Comparison of ENCODE assay signal across 1 cellular context in the genomic region with DNA sequence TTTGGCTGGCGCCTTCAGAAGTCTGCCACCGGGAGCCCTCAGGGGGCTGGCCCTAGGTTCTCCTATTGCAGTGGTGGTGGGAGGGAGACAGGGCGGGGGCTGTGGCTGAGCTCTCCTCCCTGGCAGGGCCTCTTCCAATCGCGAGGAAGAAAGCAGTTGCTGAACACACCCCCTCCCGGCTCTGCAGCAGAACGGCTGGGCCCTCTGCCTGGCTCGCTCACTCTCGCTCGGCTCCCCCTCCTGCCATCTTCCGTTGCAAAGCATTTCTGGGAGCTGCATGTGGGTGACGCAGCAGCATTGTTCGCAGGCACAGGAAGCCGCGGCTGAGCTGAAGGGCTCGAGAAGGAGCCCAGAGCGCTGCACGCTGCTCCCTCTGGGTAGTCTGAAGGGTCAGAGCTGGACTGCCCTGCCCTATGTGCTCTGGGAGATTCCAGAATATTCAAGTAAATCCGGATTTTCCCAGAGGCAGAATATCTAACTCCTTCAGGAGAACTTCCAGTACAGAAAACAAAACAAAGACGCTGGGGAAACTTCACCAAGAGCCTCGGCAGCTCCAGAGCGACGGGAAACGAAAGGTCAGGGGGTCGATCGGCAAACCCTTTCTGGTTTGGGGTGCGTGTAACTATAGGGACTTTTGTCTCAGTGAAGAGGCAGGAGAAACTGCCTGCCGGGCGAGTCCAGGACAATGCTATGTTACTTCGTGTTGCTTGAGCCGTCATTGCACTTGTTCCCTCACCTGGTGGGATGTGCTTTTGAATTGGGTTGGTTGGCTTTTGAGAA.
TF ChIP-seq lines count a peak whose summit lies in the region.

No MANE protein-coding gene starts in this region.

TF ChIP-seq in HEK293, 187 proteins besides CTCF, POLR2A, EP300 and RAD21 (continued from another document and continues in another):
- TF ChIP-seq, protein P1, sequence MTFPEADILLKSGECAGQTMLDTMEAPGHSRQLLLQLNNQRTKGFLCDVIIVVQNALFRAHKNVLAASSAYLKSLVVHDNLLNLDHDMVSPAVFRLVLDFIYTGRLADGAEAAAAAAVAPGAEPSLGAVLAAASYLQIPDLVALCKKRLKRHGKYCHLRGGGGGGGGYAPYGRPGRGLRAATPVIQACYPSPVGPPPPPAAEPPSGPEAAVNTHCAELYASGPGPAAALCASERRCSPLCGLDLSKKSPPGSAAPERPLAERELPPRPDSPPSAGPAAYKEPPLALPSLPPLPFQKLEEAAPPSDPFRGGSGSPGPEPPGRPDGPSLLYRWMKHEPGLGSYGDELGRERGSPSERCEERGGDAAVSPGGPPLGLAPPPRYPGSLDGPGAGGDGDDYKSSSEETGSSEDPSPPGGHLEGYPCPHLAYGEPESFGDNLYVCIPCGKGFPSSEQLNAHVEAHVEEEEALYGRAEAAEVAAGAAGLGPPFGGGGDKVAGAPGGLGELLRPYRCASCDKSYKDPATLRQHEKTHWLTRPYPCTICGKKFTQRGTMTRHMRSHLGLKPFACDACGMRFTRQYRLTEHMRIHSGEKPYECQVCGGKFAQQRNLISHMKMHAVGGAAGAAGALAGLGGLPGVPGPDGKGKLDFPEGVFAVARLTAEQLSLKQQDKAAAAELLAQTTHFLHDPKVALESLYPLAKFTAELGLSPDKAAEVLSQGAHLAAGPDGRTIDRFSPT (tag by site-specific recombination; IDR thresholded peaks at IDR 0.05): 0 out of 2 replicates have a peak, but pooled peaks have one; percentile 46
- no peak for TF ChIP-seq ZNF239 (tag by site-specific recombination; IDR thresholded peaks at IDR 0.05)
- TF ChIP-seq ZBTB20 (tag by site-specific recombination; IDR thresholded peaks at IDR 0.05): no peak
- TF ChIP-seq OSR2 (tag by site-specific recombination; IDR thresholded peaks at IDR 0.05): peak; percentile 88
- TF ChIP-seq KLF10 (tag by site-specific recombination; IDR thresholded peaks at IDR 0.05): peak; percentile 87
- TF ChIP-seq, protein P2, sequence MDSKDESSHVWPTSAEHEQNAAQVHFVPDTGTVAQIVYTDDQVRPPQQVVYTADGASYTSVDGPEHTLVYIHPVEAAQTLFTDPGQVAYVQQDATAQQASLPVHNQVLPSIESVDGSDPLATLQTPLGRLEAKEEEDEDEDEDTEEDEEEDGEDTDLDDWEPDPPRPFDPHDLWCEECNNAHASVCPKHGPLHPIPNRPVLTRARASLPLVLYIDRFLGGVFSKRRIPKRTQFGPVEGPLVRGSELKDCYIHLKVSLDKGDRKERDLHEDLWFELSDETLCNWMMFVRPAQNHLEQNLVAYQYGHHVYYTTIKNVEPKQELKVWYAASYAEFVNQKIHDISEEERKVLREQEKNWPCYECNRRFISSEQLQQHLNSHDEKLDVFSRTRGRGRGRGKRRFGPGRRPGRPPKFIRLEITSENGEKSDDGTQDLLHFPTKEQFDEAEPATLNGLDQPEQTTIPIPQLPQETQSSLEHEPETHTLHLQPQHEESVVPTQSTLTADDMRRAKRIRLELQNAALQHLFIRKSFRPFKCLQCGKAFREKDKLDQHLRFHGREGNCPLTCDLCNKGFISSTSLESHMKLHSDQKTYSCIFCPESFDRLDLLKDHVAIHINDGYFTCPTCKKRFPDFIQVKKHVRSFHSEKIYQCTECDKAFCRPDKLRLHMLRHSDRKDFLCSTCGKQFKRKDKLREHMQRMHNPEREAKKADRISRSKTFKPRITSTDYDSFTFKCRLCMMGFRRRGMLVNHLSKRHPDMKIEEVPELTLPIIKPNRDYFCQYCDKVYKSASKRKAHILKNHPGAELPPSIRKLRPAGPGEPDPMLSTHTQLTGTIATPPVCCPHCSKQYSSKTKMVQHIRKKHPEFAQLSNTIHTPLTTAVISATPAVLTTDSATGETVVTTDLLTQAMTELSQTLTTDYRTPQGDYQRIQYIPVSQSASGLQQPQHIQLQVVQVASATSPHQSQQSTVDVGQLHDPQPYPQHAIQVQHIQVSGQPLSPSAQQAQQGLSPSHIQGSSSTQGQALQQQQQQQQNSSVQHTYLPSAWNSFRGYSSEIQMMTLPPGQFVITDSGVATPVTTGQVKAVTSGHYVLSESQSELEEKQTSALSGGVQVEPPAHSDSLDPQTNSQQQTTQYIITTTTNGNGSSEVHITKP (tag by site-specific recombination; IDR thresholded peaks at IDR 0.05): no peak; the same call in none of the 2 replicates
- no peak for TF ChIP-seq ZNF416 (tag by site-specific recombination; IDR thresholded peaks at IDR 0.05)
- no peak for TF ChIP-seq ZNF174 (tag by site-specific recombination; IDR thresholded peaks at IDR 0.05)
- TF ChIP-seq, protein P3, sequence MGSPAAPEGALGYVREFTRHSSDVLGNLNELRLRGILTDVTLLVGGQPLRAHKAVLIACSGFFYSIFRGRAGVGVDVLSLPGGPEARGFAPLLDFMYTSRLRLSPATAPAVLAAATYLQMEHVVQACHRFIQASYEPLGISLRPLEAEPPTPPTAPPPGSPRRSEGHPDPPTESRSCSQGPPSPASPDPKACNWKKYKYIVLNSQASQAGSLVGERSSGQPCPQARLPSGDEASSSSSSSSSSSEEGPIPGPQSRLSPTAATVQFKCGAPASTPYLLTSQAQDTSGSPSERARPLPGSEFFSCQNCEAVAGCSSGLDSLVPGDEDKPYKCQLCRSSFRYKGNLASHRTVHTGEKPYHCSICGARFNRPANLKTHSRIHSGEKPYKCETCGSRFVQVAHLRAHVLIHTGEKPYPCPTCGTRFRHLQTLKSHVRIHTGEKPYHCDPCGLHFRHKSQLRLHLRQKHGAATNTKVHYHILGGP (tag by site-specific recombination; IDR thresholded peaks at IDR 0.05): no peak
- no peak for TF ChIP-seq ZNF777 (tag by site-specific recombination; IDR thresholded peaks at IDR 0.05; ENCODE audit: borderline replicate concordance)
- no peak for TF ChIP-seq ZNF521 (tag by site-specific recombination; IDR thresholded peaks at IDR 0.05)
- no peak for TF ChIP-seq ZNF544 (tag by site-specific recombination; IDR thresholded peaks at IDR 0.05)
- no peak for TF ChIP-seq PRDM1 (tag by site-specific recombination; IDR thresholded peaks at IDR 0.05)
- TF ChIP-seq ZSCAN16 (tag by site-specific recombination; IDR thresholded peaks at IDR 0.05): no peak
- TF ChIP-seq, protein P4, sequence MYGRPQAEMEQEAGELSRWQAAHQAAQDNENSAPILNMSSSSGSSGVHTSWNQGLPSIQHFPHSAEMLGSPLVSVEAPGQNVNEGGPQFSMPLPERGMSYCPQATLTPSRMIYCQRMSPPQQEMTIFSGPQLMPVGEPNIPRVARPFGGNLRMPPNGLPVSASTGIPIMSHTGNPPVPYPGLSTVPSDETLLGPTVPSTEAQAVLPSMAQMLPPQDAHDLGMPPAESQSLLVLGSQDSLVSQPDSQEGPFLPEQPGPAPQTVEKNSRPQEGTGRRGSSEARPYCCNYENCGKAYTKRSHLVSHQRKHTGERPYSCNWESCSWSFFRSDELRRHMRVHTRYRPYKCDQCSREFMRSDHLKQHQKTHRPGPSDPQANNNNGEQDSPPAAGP (tag by site-specific recombination; IDR thresholded peaks at IDR 0.05): no peak
- TF ChIP-seq, protein P5, sequence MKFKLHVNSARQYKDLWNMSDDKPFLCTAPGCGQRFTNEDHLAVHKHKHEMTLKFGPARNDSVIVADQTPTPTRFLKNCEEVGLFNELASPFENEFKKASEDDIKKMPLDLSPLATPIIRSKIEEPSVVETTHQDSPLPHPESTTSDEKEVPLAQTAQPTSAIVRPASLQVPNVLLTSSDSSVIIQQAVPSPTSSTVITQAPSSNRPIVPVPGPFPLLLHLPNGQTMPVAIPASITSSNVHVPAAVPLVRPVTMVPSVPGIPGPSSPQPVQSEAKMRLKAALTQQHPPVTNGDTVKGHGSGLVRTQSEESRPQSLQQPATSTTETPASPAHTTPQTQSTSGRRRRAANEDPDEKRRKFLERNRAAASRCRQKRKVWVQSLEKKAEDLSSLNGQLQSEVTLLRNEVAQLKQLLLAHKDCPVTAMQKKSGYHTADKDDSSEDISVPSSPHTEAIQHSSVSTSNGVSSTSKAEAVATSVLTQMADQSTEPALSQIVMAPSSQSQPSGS (tag by site-specific recombination; IDR thresholded peaks at IDR 0.05; ENCODE audit: low read depth): no peak
- TF ChIP-seq, protein P6, sequence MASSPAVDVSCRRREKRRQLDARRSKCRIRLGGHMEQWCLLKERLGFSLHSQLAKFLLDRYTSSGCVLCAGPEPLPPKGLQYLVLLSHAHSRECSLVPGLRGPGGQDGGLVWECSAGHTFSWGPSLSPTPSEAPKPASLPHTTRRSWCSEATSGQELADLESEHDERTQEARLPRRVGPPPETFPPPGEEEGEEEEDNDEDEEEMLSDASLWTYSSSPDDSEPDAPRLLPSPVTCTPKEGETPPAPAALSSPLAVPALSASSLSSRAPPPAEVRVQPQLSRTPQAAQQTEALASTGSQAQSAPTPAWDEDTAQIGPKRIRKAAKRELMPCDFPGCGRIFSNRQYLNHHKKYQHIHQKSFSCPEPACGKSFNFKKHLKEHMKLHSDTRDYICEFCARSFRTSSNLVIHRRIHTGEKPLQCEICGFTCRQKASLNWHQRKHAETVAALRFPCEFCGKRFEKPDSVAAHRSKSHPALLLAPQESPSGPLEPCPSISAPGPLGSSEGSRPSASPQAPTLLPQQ (tag by site-specific recombination; IDR thresholded peaks at IDR 0.05): peak; percentile 50; the same call in 1 of the 2 replicates
- TF ChIP-seq, protein P7, sequence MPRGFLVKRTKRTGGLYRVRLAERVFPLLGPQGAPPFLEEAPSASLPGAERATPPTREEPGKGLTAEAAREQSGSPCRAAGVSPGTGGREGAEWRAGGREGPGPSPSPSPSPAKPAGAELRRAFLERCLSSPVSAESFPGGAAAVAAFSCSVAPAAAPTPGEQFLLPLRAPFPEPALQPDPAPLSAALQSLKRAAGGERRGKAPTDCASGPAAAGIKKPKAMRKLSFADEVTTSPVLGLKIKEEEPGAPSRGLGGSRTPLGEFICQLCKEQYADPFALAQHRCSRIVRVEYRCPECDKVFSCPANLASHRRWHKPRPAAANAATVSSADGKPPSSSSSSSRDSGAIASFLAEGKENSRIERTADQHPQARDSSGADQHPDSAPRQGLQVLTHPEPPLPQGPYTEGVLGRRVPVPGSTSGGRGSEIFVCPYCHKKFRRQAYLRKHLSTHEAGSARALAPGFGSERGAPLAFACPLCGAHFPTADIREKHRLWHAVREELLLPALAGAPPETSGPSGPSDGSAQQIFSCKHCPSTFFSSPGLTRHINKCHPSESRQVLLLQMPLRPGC (tag by site-specific recombination; IDR thresholded peaks at IDR 0.05): no peak
- TF ChIP-seq ZNF596 (tag by site-specific recombination; IDR thresholded peaks at IDR 0.05): peak; percentile 93
- no peak for TF ChIP-seq ZSCAN30 (tag by site-specific recombination; IDR thresholded peaks at IDR 0.05)
- TF ChIP-seq ZNF341 (tag by site-specific recombination; IDR thresholded peaks at IDR 0.05; ENCODE audit: low read depth): 0 out of 2 replicates have a peak, but pooled peaks have one; percentile 47
- peak; percentile 74 for TF ChIP-seq ZNF629 (tag by site-specific recombination; IDR thresholded peaks at IDR 0.05)
- no peak for TF ChIP-seq ZNF560 (tag by site-specific recombination; IDR thresholded peaks at IDR 0.05; ENCODE audit: borderline replicate concordance)
- no peak for TF ChIP-seq ZNF747 (tag by site-specific recombination; IDR thresholded peaks at IDR 0.05)
- TF ChIP-seq ZNF48 (tag by site-specific recombination; IDR thresholded peaks at IDR 0.05): no peak
- TF ChIP-seq KLF1 (tag by site-specific recombination; IDR thresholded peaks at IDR 0.05): no peak
- peak; percentile 15; the same call in 1 of the 2 replicates for TF ChIP-seq ZEB2 (tag by site-specific recombination; IDR thresholded peaks at IDR 0.05)
- TF ChIP-seq, protein P8, sequence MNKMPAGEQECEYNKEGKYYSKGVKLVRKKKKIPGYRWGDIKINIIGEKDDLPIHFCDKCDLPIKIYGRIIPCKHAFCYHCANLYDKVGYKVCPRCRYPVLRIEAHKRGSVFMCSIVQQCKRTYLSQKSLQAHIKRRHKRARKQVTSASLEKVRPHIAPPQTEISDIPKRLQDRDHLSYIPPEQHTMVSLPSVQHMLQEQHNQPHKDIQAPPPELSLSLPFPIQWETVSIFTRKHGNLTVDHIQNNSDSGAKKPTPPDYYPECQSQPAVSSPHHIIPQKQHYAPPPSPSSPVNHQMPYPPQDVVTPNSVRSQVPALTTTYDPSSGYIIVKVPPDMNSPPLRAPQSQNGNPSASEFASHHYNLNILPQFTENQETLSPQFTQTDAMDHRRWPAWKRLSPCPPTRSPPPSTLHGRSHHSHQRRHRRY (tag by site-specific recombination; IDR thresholded peaks at IDR 0.05): no peak
- no peak for TF ChIP-seq ZNF658 (tag by site-specific recombination; IDR thresholded peaks at IDR 0.05)
- TF ChIP-seq, protein P9, sequence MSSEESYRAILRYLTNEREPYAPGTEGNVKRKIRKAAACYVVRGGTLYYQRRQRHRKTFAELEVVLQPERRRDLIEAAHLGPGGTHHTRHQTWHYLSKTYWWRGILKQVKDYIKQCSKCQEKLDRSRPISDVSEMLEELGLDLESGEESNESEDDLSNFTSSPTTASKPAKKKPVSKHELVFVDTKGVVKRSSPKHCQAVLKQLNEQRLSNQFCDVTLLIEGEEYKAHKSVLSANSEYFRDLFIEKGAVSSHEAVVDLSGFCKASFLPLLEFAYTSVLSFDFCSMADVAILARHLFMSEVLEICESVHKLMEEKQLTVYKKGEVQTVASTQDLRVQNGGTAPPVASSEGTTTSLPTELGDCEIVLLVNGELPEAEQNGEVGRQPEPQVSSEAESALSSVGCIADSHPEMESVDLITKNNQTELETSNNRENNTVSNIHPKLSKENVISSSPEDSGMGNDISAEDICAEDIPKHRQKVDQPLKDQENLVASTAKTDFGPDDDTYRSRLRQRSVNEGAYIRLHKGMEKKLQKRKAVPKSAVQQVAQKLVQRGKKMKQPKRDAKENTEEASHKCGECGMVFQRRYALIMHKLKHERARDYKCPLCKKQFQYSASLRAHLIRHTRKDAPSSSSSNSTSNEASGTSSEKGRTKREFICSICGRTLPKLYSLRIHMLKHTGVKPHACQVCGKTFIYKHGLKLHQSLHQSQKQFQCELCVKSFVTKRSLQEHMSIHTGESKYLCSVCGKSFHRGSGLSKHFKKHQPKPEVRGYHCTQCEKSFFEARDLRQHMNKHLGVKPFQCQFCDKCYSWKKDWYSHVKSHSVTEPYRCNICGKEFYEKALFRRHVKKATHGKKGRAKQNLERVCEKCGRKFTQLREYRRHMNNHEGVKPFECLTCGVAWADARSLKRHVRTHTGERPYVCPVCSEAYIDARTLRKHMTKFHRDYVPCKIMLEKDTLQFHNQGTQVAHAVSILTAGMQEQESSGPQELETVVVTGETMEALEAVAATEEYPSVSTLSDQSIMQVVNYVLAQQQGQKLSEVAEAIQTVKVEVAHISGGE (tag by site-specific recombination; conservative IDR thresholded peaks at IDR 0.05; ENCODE audit: low read depth): peak; percentile 37; the same call in 1 of the 2 replicates
- no peak for TF ChIP-seq GLIS1 (tag by site-specific recombination; IDR thresholded peaks at IDR 0.05)
- TF ChIP-seq ZBTB8A (tag by site-specific recombination; IDR thresholded peaks at IDR 0.05): peak; percentile 78; the same call in 1 of the 2 replicates
- no peak for TF ChIP-seq ZNF302 (tag by site-specific recombination; IDR thresholded peaks at IDR 0.05; ENCODE audit: low read depth)
- TF ChIP-seq, protein P10, sequence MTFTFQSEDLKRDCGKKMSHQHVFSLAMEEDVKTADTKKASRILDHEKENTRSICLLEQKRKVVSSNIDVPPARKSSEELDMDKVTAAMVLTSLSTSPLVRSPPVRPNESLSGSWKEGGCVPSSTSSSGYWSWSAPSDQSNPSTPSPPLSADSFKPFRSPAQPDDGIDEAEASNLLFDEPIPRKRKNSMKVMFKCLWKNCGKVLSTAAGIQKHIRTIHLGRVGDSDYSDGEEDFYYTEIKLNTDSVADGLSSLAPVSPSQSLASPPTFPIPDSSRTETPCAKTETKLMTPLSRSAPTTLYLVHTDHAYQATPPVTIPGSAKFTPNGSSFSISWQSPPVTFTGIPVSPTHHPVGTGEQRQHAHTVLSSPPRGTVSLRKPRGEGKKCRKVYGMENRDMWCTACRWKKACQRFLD (tag by site-specific recombination; IDR thresholded peaks at IDR 0.05): no peak
- no peak for TF ChIP-seq ZFP37 (tag by site-specific recombination; IDR thresholded peaks at IDR 0.05)
- no peak for TF ChIP-seq ZNF350 (tag by site-specific recombination; IDR thresholded peaks at IDR 0.05)
- no peak for TF ChIP-seq EGR2 (tag by site-specific recombination; IDR thresholded peaks at IDR 0.05; ENCODE audit: low read depth)
- no peak for TF ChIP-seq ZNF24 (tag by site-specific recombination; IDR thresholded peaks at IDR 0.05)
